Comparison of ENCODE assay signal across 18 cellular contexts in genomic region chr2:10333966-10334365, GRCh38. TPM values are rescaled to one million over a fixed set of nuclear protein-coding genes. Genes with fewer than 3 reads are reported as not detected.
DNase-seq lines count a peak whose midpoint lies in the region; ATAC-seq lines count a peak whose summit lies in the region.
"Had no signal": no experiment of that assay in that cellular context is flagged by ENCODE, and none has a peak within 500 bp of the region (broad histone marks: within the 10 kb centered on the region; RNA-seq: fewer than 3 reads in every experiment).

No MANE protein-coding gene starts in this region.

- peaks cover 0 to 5% of the 10 kb centered on the region in 2 experiments for H3K9me3 ChIP-seq in CD4-positive, CD25-positive, alpha-beta regulatory T cell (ENCODE audit: control insufficient read depth in 2 of 2, low read length in 2 of 2)
- H3K9me3 ChIP-seq in naive thymus-derived CD4-positive, alpha-beta T cell (ENCODE audit: control insufficient read depth in 2 of 3, low read length in 3 of 3) = peaks cover 0 to 6% (median 5%) of the 10 kb centered on the region in 3 experiments
- H3K9me3 ChIP-seq: Caco-2 had no signal

- peaks cover 40% of the 10 kb centered on the region for H3K36me3 Mint-ChIP-seq in activated CD4-positive, alpha-beta T cell treated with anti-CD3 and anti-CD28 coated beads for 36 hours (ENCODE audit: low read depth)
- peaks cover 32% of the 10 kb centered on the region for H3K36me3 Mint-ChIP-seq in CD4-positive, CD25-positive, alpha-beta regulatory T cell
- peaks cover 37% of the 10 kb centered on the region for H3K36me3 Mint-ChIP-seq in activated T-helper 2 cell treated with anti-CD3 and anti-CD28 coated beads, Interferon-gamma antibody, Interleukin-2, Interleukin-4, amounts not matched to agents 10 μg/mL and 5 μg/mL and 100 μg/mL, durations not matched to agents 14 hours and 24 hours and 36 hours (ENCODE audit: low read depth)
- peaks cover 0 to 39% (median 23%) of the 10 kb centered on the region in 5 donors for H3K36me3 Mint-ChIP-seq in naive thymus-derived CD4-positive, alpha-beta T cell

- peaks cover 72% of the 10 kb centered on the region for H3K4me1 Mint-ChIP-seq in activated CD4-positive, alpha-beta T cell treated with anti-CD3 and anti-CD28 coated beads for 36 hours
- H3K4me1 Mint-ChIP-seq in CD4-positive, CD25-positive, alpha-beta regulatory T cell = peaks cover 0 to 82% (median 50%) of the 10 kb centered on the region in 4 donors
- peaks cover 50% of the 10 kb centered on the region for H3K4me1 Mint-ChIP-seq in activated T-helper 2 cell treated with anti-CD3 and anti-CD28 coated beads, Interferon-gamma antibody, Interleukin-2, Interleukin-4, amounts not matched to agents 10 μg/mL and 5 μg/mL and 100 μg/mL, durations not matched to agents 14 hours and 24 hours and 36 hours (ENCODE audit: low read depth)
- peaks cover 54 to 94% (median 87%) of the 10 kb centered on the region in 7 donors for H3K4me1 Mint-ChIP-seq in naive thymus-derived CD4-positive, alpha-beta T cell

- H3K27me3 Mint-ChIP-seq in activated CD4-positive, alpha-beta T cell treated with anti-CD3 and anti-CD28 coated beads for 36 hours = no peaks in the 10 kb centered on the region
- H3K27me3 Mint-ChIP-seq in CD4-positive, CD25-positive, alpha-beta regulatory T cell = no peaks in the 10 kb centered on the region
- H3K27me3 Mint-ChIP-seq in activated T-helper 2 cell treated with anti-CD3 and anti-CD28 coated beads, Interferon-gamma antibody, Interleukin-2, Interleukin-4, amounts not matched to agents 10 μg/mL and 5 μg/mL and 100 μg/mL, durations not matched to agents 14 hours and 24 hours and 36 hours (ENCODE audit: low read depth) = no peaks in the 10 kb centered on the region
- no peaks in the 10 kb centered on the region for H3K27me3 Mint-ChIP-seq in naive thymus-derived CD4-positive, alpha-beta T cell

- H3K4me3 Mint-ChIP-seq in activated CD4-positive, alpha-beta T cell treated with anti-CD3 and anti-CD28 coated beads for 36 hours = peak overlapping the region; percentile 91
- H3K4me3 Mint-ChIP-seq in CD4-positive, CD25-positive, alpha-beta regulatory T cell = peak overlapping the region in 2 of 4 donors; percentile 58 to 89
- no peak overlapping the region for H3K4me3 Mint-ChIP-seq in activated T-helper 2 cell treated with anti-CD3 and anti-CD28 coated beads, Interferon-gamma antibody, Interleukin-2, Interleukin-4, amounts not matched to agents 10 μg/mL and 5 μg/mL and 100 μg/mL, durations not matched to agents 14 hours and 24 hours and 36 hours (ENCODE audit: low read depth)
- peak overlapping the region in 4 of 10 donors; percentile 54 to 97 (median 86) for H3K4me3 Mint-ChIP-seq in naive thymus-derived CD4-positive, alpha-beta T cell
- H3K4me3 Mint-ChIP-seq: H9 had no signal

- DNase-seq in activated CD4-positive, alpha-beta T cell treated with anti-CD3 and anti-CD28 coated beads for 36 hours = no peak
- DNase-seq in activated CD4-positive, alpha-beta T cell treated with anti-CD3 and anti-CD28 coated beads, Interleukin-2, amount 50 U/mL, for 48 hours = no peak
- no peak for DNase-seq in CD4-positive, CD25-positive, alpha-beta regulatory T cell
- no peak for DNase-seq in activated T-helper 2 cell treated with anti-CD3 and anti-CD28 coated beads, Interferon-gamma antibody, Interleukin-2, Interleukin-4, amounts not matched to agents 10 μg/mL and 5 μg/mL and 100 μg/mL, durations not matched to agents 14 hours and 24 hours and 36 hours (ENCODE audit: low spot score)
- DNase-seq in naive thymus-derived CD4-positive, alpha-beta T cell = no peak
- no peak for DNase-seq in NCI-H69 (lab: John Stamatoyannopoulos, UW)
- no peak for DNase-seq in NOMO-1 treated with DMSO at 0.1 percent for 48 hours (lab: John Stamatoyannopoulos, UW; ENCODE audit: unreplicated experiment)
- DNase-seq: BE2C, Caco-2, EL, H9, NCI-H1417 treated with DMSO at 0.1 percent for 48 hours, NCI-H1930, NCI-H526 treated with DMSO at 0.1 percent for 48 hours, RPMI8226, SIG-M5 had no signal

- H3K4me1 ChIP-seq in CD4-positive, CD25-positive, alpha-beta regulatory T cell (ENCODE audit: control insufficient read depth, insufficient read depth, low read length, poor library complexity, severe bottlenecking) = peaks cover 38% of the 10 kb centered on the region
- peaks cover 31 to 49% of the 10 kb centered on the region in 2 donors for H3K4me1 ChIP-seq in naive thymus-derived CD4-positive, alpha-beta T cell (ENCODE audit: control insufficient read depth in 2 of 2, insufficient read depth in 2 of 2, low read length in 2 of 2)

- peaks cover 5% of the 10 kb centered on the region for H3K36me3 ChIP-seq in CD4-positive, CD25-positive, alpha-beta regulatory T cell (ENCODE audit: control insufficient read depth, insufficient read depth, low read length)
- peaks cover 0 to 6% (median 0%) of the 10 kb centered on the region in 3 experiments for H3K36me3 ChIP-seq in naive thymus-derived CD4-positive, alpha-beta T cell (ENCODE audit: control insufficient read depth in 2 of 3, insufficient read depth in 3 of 3, low read length in 3 of 3)

- peak overlapping the region; percentile 92 for H3K27ac Mint-ChIP-seq in activated CD4-positive, alpha-beta T cell treated with anti-CD3 and anti-CD28 coated beads for 36 hours
- H3K27ac Mint-ChIP-seq in CD4-positive, CD25-positive, alpha-beta regulatory T cell = peak overlapping the region in 2 of 3 donors; percentile 48 to 62
- peak overlapping the region; percentile 92 for H3K27ac Mint-ChIP-seq in activated T-helper 2 cell treated with anti-CD3 and anti-CD28 coated beads, Interferon-gamma antibody, Interleukin-2, Interleukin-4, amounts not matched to agents 10 μg/mL and 5 μg/mL and 100 μg/mL, durations not matched to agents 14 hours and 24 hours and 36 hours
- H3K27ac Mint-ChIP-seq in naive thymus-derived CD4-positive, alpha-beta T cell = peak overlapping the region in 8 of 9 donors; percentile 32 to 98 (median 70)
- H3K27ac Mint-ChIP-seq: H9 had no signal

- H3K27ac ChIP-seq in CD4-positive, CD25-positive, alpha-beta regulatory T cell (ENCODE audit: insufficient read depth, low read length, poor library complexity, severe bottlenecking) = no peak overlapping the region
- no peak overlapping the region for H3K27ac ChIP-seq in naive thymus-derived CD4-positive, alpha-beta T cell (ENCODE audit: low read depth, low read length)
- H3K27ac ChIP-seq: 22Rv1 had no signal

- no peaks in the 10 kb centered on the region for H3K27me3 ChIP-seq in CD4-positive, CD25-positive, alpha-beta regulatory T cell (ENCODE audit: control insufficient read depth, insufficient read depth, low read length)
- no peaks in the 10 kb centered on the region for H3K27me3 ChIP-seq in naive thymus-derived CD4-positive, alpha-beta T cell (ENCODE audit: control insufficient read depth in 2 of 2, insufficient read depth in 2 of 2, low read length in 2 of 2)
- H3K27me3 ChIP-seq: BE2C had no signal

- no peak for ATAC-seq in activated CD4-positive, alpha-beta T cell treated with anti-CD3 and anti-CD28 coated beads for 36 hours
- ATAC-seq in CD4-positive, CD25-positive, alpha-beta regulatory T cell (ENCODE audit: low read depth in 2 of 2) = no peak
- no peak for ATAC-seq in naive thymus-derived CD4-positive, alpha-beta T cell
- ATAC-seq in GM18867 (IDR thresholded peaks at IDR 0.05; ENCODE audit: unreplicated experiment) = no peak

- intact Hi-C loops in activated CD4-positive, alpha-beta T cell treated with anti-CD3 and anti-CD28 coated beads for 36 hours (cut with DNase I, micrococcal nuclease) = loop anchor here in 1 of 2 experiments (5.0 kb wide), 1 partner anchor 478 kb away; the partner anchor contains the start of gene PDIA6
- intact Hi-C loops in activated T-helper 2 cell treated with anti-CD3 and anti-CD28 coated beads, Interferon-gamma antibody, Interleukin-2, Interleukin-4, amounts not matched to agents 10 μg/mL and 5 μg/mL and 100 μg/mL, durations not matched to agents 14 hours and 24 hours and 36 hours (cut with micrococcal nuclease) = loop anchor here (5.0 kb wide), 1 partner anchor 62 kb away; no protein-coding TSS in a partner anchor
- intact Hi-C loops in naive thymus-derived CD4-positive, alpha-beta T cell (cut with micrococcal nuclease) = loop anchor here in 1 of 2 donors (10.0 kb wide), 1 partner anchor 209 kb away; the partner anchor contains the start of gene RRM2

- no peak overlapping the region for H3K4me3 ChIP-seq in CD4-positive, CD25-positive, alpha-beta regulatory T cell (ENCODE audit: low read depth, low read length)
- H3K4me3 ChIP-seq in naive thymus-derived CD4-positive, alpha-beta T cell (ENCODE audit: low read length) = no peak overlapping the region

- CTCF ChIA-PET in activated CD4-positive, alpha-beta T cell treated with anti-CD3 and anti-CD28 coated beads for 36 hours (lab: Charles Lee) = interaction anchor here (0.6 to 1.0 kb wide), 3 partner anchors 32 to 1418 kb away, joined by 3 to 5 read pairs (median 3); no protein-coding TSS in a partner anchor
- CTCF ChIA-PET in naive thymus-derived CD4-positive, alpha-beta T cell (lab: Charles Lee) = interaction anchor here (0.7 kb wide), 1 partner anchor 13 kb away, joined by 4 read pairs; no protein-coding TSS in a partner anchor

- H3K9me3 Mint-ChIP-seq in activated CD4-positive, alpha-beta T cell treated with anti-CD3 and anti-CD28 coated beads for 36 hours (ENCODE audit: low read depth) = no peaks in the 10 kb centered on the region
- H3K9me3 Mint-ChIP-seq in CD4-positive, CD25-positive, alpha-beta regulatory T cell = peaks cover 0 to 2% (median 0%) of the 10 kb centered on the region in 7 donors
- H3K9me3 Mint-ChIP-seq in activated T-helper 2 cell treated with anti-CD3 and anti-CD28 coated beads, Interferon-gamma antibody, Interleukin-2, Interleukin-4, amounts not matched to agents 10 μg/mL and 5 μg/mL and 100 μg/mL, durations not matched to agents 14 hours and 24 hours and 36 hours = peaks cover 5% of the 10 kb centered on the region
- H3K9me3 Mint-ChIP-seq in naive thymus-derived CD4-positive, alpha-beta T cell = peaks cover 0 to 5% (median 0%) of the 10 kb centered on the region in 11 donors

- POLR2A ChIA-PET in activated CD4-positive, alpha-beta T cell treated with anti-CD3 and anti-CD28 coated beads for 36 hours (lab: Charles Lee) = no interaction called here
- POLR2A ChIA-PET in naive thymus-derived CD4-positive, alpha-beta T cell (lab: Charles Lee) = interaction anchor here (6.5 kb wide), 1 partner anchor 47 kb away, joined by 50 read pairs; no protein-coding TSS in a partner anchor

RNA-seq across cellular contexts. Expression of gene HPCAL1, which starts 31.3 kb away (rescaled TPM):
- 100 to 1,000 TPM; 109 to 114 TPM for total RNA-seq in activated CD4-positive, alpha-beta T cell treated with anti-CD3 and anti-CD28 coated beads for 36 hours
- total RNA-seq in CD4-positive, CD25-positive, alpha-beta regulatory T cell = 33.8 TPM
- 10 to 100 TPM; 80.6 to 95.6 (median 87.7) TPM for polyA plus RNA-seq in CD4-positive, CD25-positive, alpha-beta regulatory T cell
- 102 and 110 TPM in 2 replicates for total RNA-seq in activated T-helper 2 cell treated with anti-CD3 and anti-CD28 coated beads, Interferon-gamma antibody, Interleukin-2, Interleukin-4, amounts not matched to agents 10 μg/mL and 5 μg/mL and 100 μg/mL, durations not matched to agents 14 hours and 24 hours and 36 hours
- total RNA-seq in naive thymus-derived CD4-positive, alpha-beta T cell = 10 to 100 TPM; 44.9 to 90.5 (median 65.8) TPM
- 100 to 1,000 TPM; 105 to 137 TPM for polyA plus RNA-seq in naive thymus-derived CD4-positive, alpha-beta T cell
